Comparison of ENCODE assay signal across 10 cellular contexts in the genomic region with DNA sequence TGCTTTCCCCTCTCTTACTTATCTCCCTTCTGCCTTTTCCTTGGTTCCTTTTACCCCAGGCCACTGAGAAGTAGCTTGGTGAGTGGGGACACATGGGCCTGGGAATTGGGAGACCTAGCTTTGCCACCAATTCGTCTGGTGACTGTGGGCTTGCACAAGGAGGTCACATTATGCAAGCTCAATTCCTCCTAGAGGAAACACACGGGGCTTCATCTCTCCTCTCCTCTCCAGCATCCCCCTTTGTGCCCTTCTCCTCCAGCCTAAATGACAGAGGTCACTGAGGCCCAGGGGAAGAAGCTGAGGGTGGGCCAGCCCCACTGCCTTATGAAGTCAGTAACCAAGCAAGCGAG. TPM values are rescaled to one million over a fixed set of nuclear protein-coding genes. Genes with fewer than 3 reads are reported as not detected.
DNase-seq lines count a peak whose midpoint lies in the region; ATAC-seq and TF ChIP-seq lines count a peak whose summit lies in the region.
"Had no signal": no experiment of that assay in that cellular context is flagged by ENCODE, and none has a peak within 500 bp of the region (broad histone marks: within the 10 kb centered on the region; RNA-seq: fewer than 3 reads in every experiment).

No MANE protein-coding gene starts in this region.

- H4K20me1 ChIP-seq in Karpas-422 (ENCODE audit: insufficient read depth, low read depth, low read length): peaks cover 14% of the 10 kb centered on the region

- in situ Hi-C loops in brain microvascular endothelial cell (cut with HindIII; ENCODE audit: low pct_ligation_motif_present, low sequenced_read_pairs): no loop called here

- no peaks in the 10 kb centered on the region for H3K9me3 ChIP-seq in Karpas-422 (ENCODE audit: low read length)

- H3K4me2 ChIP-seq in Karpas-422 (ENCODE audit: low read depth, low read length, poor library complexity, severe bottlenecking): peak overlapping the region; percentile 84

- H3K27me3 ChIP-seq in Karpas-422 (ENCODE audit: low read length) (no peaks in the 10 kb centered on the region), brain microvascular endothelial cell (replicated peaks) (no peaks in the 10 kb centered on the region)

- H3K4me3 ChIP-seq in AG09309 (ENCODE audit: control insufficient read depth, low read depth, low read length) (peak overlapping the region; percentile 85), Karpas-422 (ENCODE audit: low read length) (peak overlapping the region; percentile 70; the same call in 1 of the 2 replicates), brain microvascular endothelial cell (ENCODE audit: low read depth, low read length) (peak overlapping the region; percentile 63)

- peak overlapping the region; percentile 59 to 96 (median 94) for H3K27ac Mint-ChIP-seq in nephron

- no peak overlapping the region for H2AFZ ChIP-seq in Karpas-422 (ENCODE audit: low read length)

- no peak for ATAC-seq in HG03442 (IDR thresholded peaks at IDR 0.05; ENCODE audit: unreplicated experiment)

- POLR2A ChIA-PET in HEK293T (lab: Yijun Ruan, JAX): interaction anchor here (1.0 to 2.1 kb wide), 4 partner anchors 10 to 21 kb away, joined by 3 to 10 read pairs (median 4); a partner anchor contains a TSS

- H3K4me3 Mint-ChIP-seq in nephron: peak overlapping the region; percentile 88 to 92 (median 91)

- peaks cover 80% of the 10 kb centered on the region for H3K4me1 ChIP-seq in Karpas-422 (ENCODE audit: low read length)

- CTCF ChIA-PET in HEK293T (lab: Yijun Ruan, JAX): interaction anchor here (0.6 to 4.0 kb wide), 5 partner anchors 9 to 807 kb away, joined by 4 to 25 read pairs (median 5); a partner anchor contains a TSS

- no peaks in the 10 kb centered on the region for H3K36me3 ChIP-seq in Karpas-422 (ENCODE audit: insufficient read depth, low read length)
- H3K36me3 ChIP-seq in brain microvascular endothelial cell (replicated peaks): peaks cover 3% of the 10 kb centered on the region

- no peaks in the 10 kb centered on the region for H3K9me3 Mint-ChIP-seq in nephron

- no peak for DNase-seq in AG09309 (ENCODE audit: low read depth)
- no peak for DNase-seq in Karpas-422
- no peak for DNase-seq in brain microvascular endothelial cell
- no peak for DNase-seq in midbrain (lab: John Stamatoyannopoulos, UW)
- no peak for DNase-seq in HEK293T (ENCODE audit: extremely low spot score)
- DNase-seq in caudate nucleus (lab: John Stamatoyannopoulos, UW): no peak
- DNase-seq: NCI-H446 treated with DMSO at 0.1 percent for 48 hours; stimulated activated CD4-positive, alpha-beta T cell treated with anti-CD3 and anti-CD28 coated beads, Interleukin-4, amount 100 ng/mL, for 24 hours had no signal

- no peaks in the 10 kb centered on the region for H3K9me2 ChIP-seq in Karpas-422 (replicated peaks; ENCODE audit: insufficient read depth, low read length)

- H3K27ac ChIP-seq in Karpas-422 (ENCODE audit: low read length): peak overlapping the region; percentile 74
- H3K27ac ChIP-seq in brain microvascular endothelial cell: no peak overlapping the region
- H3K27ac ChIP-seq in caudate nucleus (ENCODE audit: low read depth, low read length): no peak overlapping the region

- peaks cover 44% of the 10 kb centered on the region for H3K79me2 ChIP-seq in Karpas-422 (ENCODE audit: low read length)

- H3K36me3 Mint-ChIP-seq in nephron (ENCODE audit: low read depth): no peaks in the 10 kb centered on the region

- peaks cover 27% of the 10 kb centered on the region for H3K27me3 Mint-ChIP-seq in nephron (ENCODE audit: low read depth)

- H3K9ac ChIP-seq in Karpas-422 (ENCODE audit: low read length): peak overlapping the region; percentile 74

- H3K4me1 Mint-ChIP-seq in nephron: peaks cover 61% of the 10 kb centered on the region

- TF ChIP-seq CTCF in AG09309 (IDR thresholded peaks at IDR 0.05; ENCODE audit: control insufficient read depth, insufficient read depth, low read depth, low read length, missing control alignments): no peak
- no peak for TF ChIP-seq CTCF in brain microvascular endothelial cell (IDR thresholded peaks at IDR 0.05; ENCODE audit: low read depth, low read length, missing control alignments)
- TF ChIP-seq CTCF in nephron (IDR thresholded peaks at IDR 0.05; ENCODE audit: unreplicated experiment in 3 of 3): peak in 1 of 3 experiments; percentile 43

TF ChIP-seq in HEK293T, 16 proteins besides CTCF, POLR2A, EP300 and RAD21:
- TF ChIP-seq FOXA1 (IDR thresholded peaks at IDR 0.05) (no peak), FOXK2 (IDR thresholded peaks at IDR 0.05) (no peak), ARNT (IDR thresholded peaks at IDR 0.05) (no peak), LEF1 (IDR thresholded peaks at IDR 0.05; ENCODE audit: borderline replicate concordance) (no peak), ELF4 (IDR thresholded peaks at IDR 0.05) (no peak), SUZ12 (IDR thresholded peaks at IDR 0.05) (no peak), TARDBP (IDR thresholded peaks at IDR 0.05) (no peak), SP1 (IDR thresholded peaks at IDR 0.05) (no peak), NFRKB (IDR thresholded peaks at IDR 0.05) (no peak), ZNF384 (IDR thresholded peaks at IDR 0.05) (no peak), FOXM1 (IDR thresholded peaks at IDR 0.05; ENCODE audit: borderline replicate concordance) (no peak), CTBP1 (IDR thresholded peaks at IDR 0.05; ENCODE audit: borderline replicate concordance) (no peak), L3MBTL2 (conservative IDR thresholded peaks at IDR 0.05) (no peak), BHLHE40 (IDR thresholded peaks at IDR 0.05; ENCODE audit: borderline replicate concordance) (no peak), HDGF (IDR thresholded peaks at IDR 0.05; ENCODE audit: borderline replicate concordance) (no peak)
- TF ChIP-seq, protein P1, sequence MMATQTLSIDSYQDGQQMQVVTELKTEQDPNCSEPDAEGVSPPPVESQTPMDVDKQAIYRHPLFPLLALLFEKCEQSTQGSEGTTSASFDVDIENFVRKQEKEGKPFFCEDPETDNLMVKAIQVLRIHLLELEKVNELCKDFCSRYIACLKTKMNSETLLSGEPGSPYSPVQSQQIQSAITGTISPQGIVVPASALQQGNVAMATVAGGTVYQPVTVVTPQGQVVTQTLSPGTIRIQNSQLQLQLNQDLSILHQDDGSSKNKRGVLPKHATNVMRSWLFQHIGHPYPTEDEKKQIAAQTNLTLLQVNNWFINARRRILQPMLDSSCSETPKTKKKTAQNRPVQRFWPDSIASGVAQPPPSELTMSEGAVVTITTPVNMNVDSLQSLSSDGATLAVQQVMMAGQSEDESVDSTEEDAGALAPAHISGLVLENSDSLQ (IDR thresholded peaks at IDR 0.05): no peak
TF ChIP-seq in HEK293T: peak in this region for 0.

RNA-seq across cellular contexts. Expression of a gene that starts 2.2 kb away (rescaled TPM):
- total RNA-seq in Karpas-422 (2014; rRNA removed; shearing (Covaris generic); ENCODE audit: low replicate concordance): 6.4 and 13.9 TPM in 2 replicates

RNA-seq across cellular contexts. Expression of a gene that starts 17.8 kb away (rescaled TPM):
- total RNA-seq in Karpas-422 (2014; rRNA removed; shearing (Covaris generic); ENCODE audit: low replicate concordance): 362 and 684 TPM in 2 replicates

RNA-seq across cellular contexts. Expression of a gene that starts 20.6 kb away (rescaled TPM):
- total RNA-seq in Karpas-422 (2014; rRNA removed; shearing (Covaris generic); ENCODE audit: low replicate concordance): 14.8 and 19.2 TPM in 2 replicates

RNA-seq across cellular contexts. Expression of a gene that starts 30.5 kb away (rescaled TPM):
- total RNA-seq in Karpas-422 (2014; rRNA removed; shearing (Covaris generic); ENCODE audit: low replicate concordance): 218 and 332 TPM in 2 replicates

RNA-seq across cellular contexts. Expression of a gene that starts 32.7 kb away (rescaled TPM):
- 52.4 and 122 TPM in 2 replicates for total RNA-seq in Karpas-422 (2014; rRNA removed; shearing (Covaris generic); ENCODE audit: low replicate concordance)
